8 cellular contexts compared by ENCODE assay signal in genomic region chr3:133573054-133573628, GRCh38. TPM values are rescaled to one million over a fixed set of nuclear protein-coding genes. Genes with fewer than 3 reads are reported as not detected.
DNase-seq lines count a peak whose midpoint lies in the region; ATAC-seq and TF ChIP-seq lines count a peak whose summit lies in the region.

No MANE protein-coding gene starts in this region.

- peak overlapping the region; percentile 98 for H3K27ac Mint-ChIP-seq in activated naive CD8-positive, alpha-beta T cell treated with anti-CD3 and anti-CD28 coated beads, Interleukin-2, amount 50 U/mL, for 24 hours

- ATAC-seq in HG02610 (IDR thresholded peaks at IDR 0.05; ENCODE audit: unreplicated experiment): peak; percentile 72
- ATAC-seq in activated naive CD8-positive, alpha-beta T cell treated with anti-CD3 and anti-CD28 coated beads, Interleukin-2, amount 50 U/mL, for 24 hours: peak; percentile 81

- TF ChIP-seq CTCF in GM12864 (IDR thresholded peaks at IDR 0.05; ENCODE audit: low read depth, low read length, missing control alignments): peak; percentile 12
- TF ChIP-seq CTCF in left ventricle myocardium inferior (IDR thresholded peaks at IDR 0.05; ENCODE audit: borderline replicate concordance): no peak

- H3K4me3 ChIP-seq in GM12864 (ENCODE audit: low read depth, low read length): peak overlapping the region; percentile 66
- H3K4me3 ChIP-seq in left ventricle myocardium inferior: peak overlapping the region; percentile 89

- peak; percentile 100 for DNase-seq in GM12864 (ENCODE audit: low read depth)
- peak; percentile 100 for DNase-seq in activated naive CD8-positive, alpha-beta T cell treated with anti-CD3 and anti-CD28 coated beads, Interleukin-2, amount 50 U/mL, for 24 hours
- DNase-seq in left ventricle myocardium inferior: peak; percentile 100
- DNase-seq in renal cortical epithelial cell (ENCODE audit: low read depth): peak; percentile 99
- DNase-seq in NCI-H128 (lab: John Stamatoyannopoulos, UW; ENCODE audit: unreplicated experiment): no peak
- DNase-seq in SHP77 (lab: John Stamatoyannopoulos, UW): no peak

- peaks cover 3% of the 10 kb centered on the region for H3K27me3 Mint-ChIP-seq in activated naive CD8-positive, alpha-beta T cell treated with anti-CD3 and anti-CD28 coated beads, Interleukin-2, amount 50 U/mL, for 24 hours

- peaks cover 60% of the 10 kb centered on the region for H3K4me1 Mint-ChIP-seq in activated naive CD8-positive, alpha-beta T cell treated with anti-CD3 and anti-CD28 coated beads, Interleukin-2, amount 50 U/mL, for 24 hours

- H3K4me1 ChIP-seq in left ventricle myocardium inferior: peaks cover 73% of the 10 kb centered on the region

- H3K36me3 ChIP-seq in left ventricle myocardium inferior: peaks cover 30% of the 10 kb centered on the region

- intact Hi-C loops in left ventricle myocardium inferior (cut with micrococcal nuclease): loop anchor here (10.0 kb wide), 1 partner anchor 848 kb away; the partner anchor contains the start of gene NPHP3

- H3K27ac ChIP-seq in left ventricle myocardium inferior (replicated peaks): peak overlapping the region; percentile 98

- no peaks in the 10 kb centered on the region for H3K9me3 Mint-ChIP-seq in activated naive CD8-positive, alpha-beta T cell treated with anti-CD3 and anti-CD28 coated beads, Interleukin-2, amount 50 U/mL, for 24 hours

- no peaks in the 10 kb centered on the region for H3K27me3 ChIP-seq in left ventricle myocardium inferior (ENCODE audit: low read depth)

- peaks cover 37% of the 10 kb centered on the region for H3K36me3 Mint-ChIP-seq in activated naive CD8-positive, alpha-beta T cell treated with anti-CD3 and anti-CD28 coated beads, Interleukin-2, amount 50 U/mL, for 24 hours (ENCODE audit: low read depth)

- peak overlapping the region; percentile 84 for H3K4me3 Mint-ChIP-seq in activated naive CD8-positive, alpha-beta T cell treated with anti-CD3 and anti-CD28 coated beads, Interleukin-2, amount 50 U/mL, for 24 hours

- H3K9me3 ChIP-seq in left ventricle myocardium inferior (replicated peaks): no peaks in the 10 kb centered on the region

TF ChIP-seq in PFSK-1, 5 proteins besides CTCF, POLR2A, EP300 and RAD21:
- TF ChIP-seq, protein P1, sequence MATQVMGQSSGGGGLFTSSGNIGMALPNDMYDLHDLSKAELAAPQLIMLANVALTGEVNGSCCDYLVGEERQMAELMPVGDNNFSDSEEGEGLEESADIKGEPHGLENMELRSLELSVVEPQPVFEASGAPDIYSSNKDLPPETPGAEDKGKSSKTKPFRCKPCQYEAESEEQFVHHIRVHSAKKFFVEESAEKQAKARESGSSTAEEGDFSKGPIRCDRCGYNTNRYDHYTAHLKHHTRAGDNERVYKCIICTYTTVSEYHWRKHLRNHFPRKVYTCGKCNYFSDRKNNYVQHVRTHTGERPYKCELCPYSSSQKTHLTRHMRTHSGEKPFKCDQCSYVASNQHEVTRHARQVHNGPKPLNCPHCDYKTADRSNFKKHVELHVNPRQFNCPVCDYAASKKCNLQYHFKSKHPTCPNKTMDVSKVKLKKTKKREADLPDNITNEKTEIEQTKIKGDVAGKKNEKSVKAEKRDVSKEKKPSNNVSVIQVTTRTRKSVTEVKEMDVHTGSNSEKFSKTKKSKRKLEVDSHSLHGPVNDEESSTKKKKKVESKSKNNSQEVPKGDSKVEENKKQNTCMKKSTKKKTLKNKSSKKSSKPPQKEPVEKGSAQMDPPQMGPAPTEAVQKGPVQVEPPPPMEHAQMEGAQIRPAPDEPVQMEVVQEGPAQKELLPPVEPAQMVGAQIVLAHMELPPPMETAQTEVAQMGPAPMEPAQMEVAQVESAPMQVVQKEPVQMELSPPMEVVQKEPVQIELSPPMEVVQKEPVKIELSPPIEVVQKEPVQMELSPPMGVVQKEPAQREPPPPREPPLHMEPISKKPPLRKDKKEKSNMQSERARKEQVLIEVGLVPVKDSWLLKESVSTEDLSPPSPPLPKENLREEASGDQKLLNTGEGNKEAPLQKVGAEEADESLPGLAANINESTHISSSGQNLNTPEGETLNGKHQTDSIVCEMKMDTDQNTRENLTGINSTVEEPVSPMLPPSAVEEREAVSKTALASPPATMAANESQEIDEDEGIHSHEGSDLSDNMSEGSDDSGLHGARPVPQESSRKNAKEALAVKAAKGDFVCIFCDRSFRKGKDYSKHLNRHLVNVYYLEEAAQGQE (IDR thresholded peaks at IDR 0.05; ENCODE audit: insufficient read depth in 1 of 2, low read depth in 2 of 2, low read length in 2 of 2): no peak
- TF ChIP-seq FOXP2 (optimal IDR thresholded peaks at IDR 0.05; ENCODE audit: borderline replicate concordance, extremely low read depth, extremely low read length, insufficient read depth) (no peak), TAF1 (IDR thresholded peaks at IDR 0.05; ENCODE audit: borderline replicate concordance, insufficient read depth, low read length) (peak; percentile 25; the same call in 1 of the 2 replicates), SIN3A (IDR thresholded peaks at IDR 0.05; ENCODE audit: borderline replicate concordance, insufficient read depth, low read length) (no peak), POLR2AphosphoS5 (IDR thresholded peaks at IDR 0.05; ENCODE audit: low read depth, low read length) (peak; percentile 29; the same call in 1 of the 2 replicates)

RNA-seq across cellular contexts. Expression of gene CDV3, which starts 0.3 kb away (rescaled TPM):
- 105 TPM for polyA plus RNA-seq in PFSK-1 (2012; ENCODE audit: insufficient read length, low read depth)
- 134 TPM for total RNA-seq in left ventricle myocardium inferior
- total RNA-seq in renal cortical epithelial cell: 314 and 534 TPM in 2 replicates

Comparison
In these comparisons a context has a peak if more than half of its experiments do, and no peak if none do; other contexts are left out.
1. DNase-seq: peak in GM12864 (single experiment), activated naive CD8-positive, alpha-beta T cell treated with anti-CD3 and anti-CD28 coated beads, Interleukin-2, amount 50 U/mL, for 24 hours (single experiment), left ventricle myocardium inferior (single experiment) and renal cortical epithelial cell (single experiment); none in NCI-H128 (single experiment) and SHP77 (0 of 2).